15 cellular contexts compared by ENCODE assay signal in genomic region chr13:41354416-41354815, GRCh38. TPM values are rescaled to one million over a fixed set of nuclear protein-coding genes. Genes with fewer than 3 reads are reported as not detected.
DNase-seq lines count a peak whose midpoint lies in the region; ATAC-seq and TF ChIP-seq lines count a peak whose summit lies in the region.
"Had no signal": no experiment of that assay in that cellular context is flagged by ENCODE, and none has a peak within 500 bp of the region (broad histone marks: within the 10 kb centered on the region; RNA-seq: fewer than 3 reads in every experiment).

No MANE protein-coding gene starts in this region.

- H3K36me3 Mint-ChIP-seq in activated CD4-positive, alpha-beta T cell treated with anti-CD3 and anti-CD28 coated beads for 36 hours (ENCODE audit: low read depth): peaks cover 42% of the 10 kb centered on the region
- peaks cover 3% of the 10 kb centered on the region for H3K36me3 Mint-ChIP-seq in natural killer cell
- H3K36me3 Mint-ChIP-seq in natural killer cell treated with Interleukin-12 subunit alpha and Interleukin-12 subunit beta and Interleukin-15 and Interleukin-18, amount 100 ng/mL, for 72 hours: peaks cover 5% of the 10 kb centered on the region
- H3K36me3 Mint-ChIP-seq in WTC11: peaks cover 28% of the 10 kb centered on the region

- H3K27ac Mint-ChIP-seq in activated CD4-positive, alpha-beta T cell treated with anti-CD3 and anti-CD28 coated beads for 36 hours: peak overlapping the region; percentile 26
- H3K27ac Mint-ChIP-seq in natural killer cell (peak overlapping the region; percentile 35 to 55), WTC11 (no peak overlapping the region)
- no peak overlapping the region for H3K27ac Mint-ChIP-seq in natural killer cell treated with Interleukin-12 subunit alpha and Interleukin-12 subunit beta and Interleukin-15 and Interleukin-18, amount 100 ng/mL, for 72 hours

- H3K27me3 Mint-ChIP-seq in activated CD4-positive, alpha-beta T cell treated with anti-CD3 and anti-CD28 coated beads for 36 hours: no peaks in the 10 kb centered on the region
- H3K27me3 Mint-ChIP-seq in natural killer cell (ENCODE audit: low read depth in 2 of 2): no peaks in the 10 kb centered on the region
- H3K27me3 Mint-ChIP-seq in natural killer cell treated with Interleukin-12 subunit alpha and Interleukin-12 subunit beta and Interleukin-15 and Interleukin-18, amount 100 ng/mL, for 72 hours: no peaks in the 10 kb centered on the region
- H3K27me3 Mint-ChIP-seq in WTC11 (ENCODE audit: low read depth): no peaks in the 10 kb centered on the region

- TF ChIP-seq CTCF in natural killer cell (IDR thresholded peaks at IDR 0.05) (no peak), fibroblast of mammary gland (conservative IDR thresholded peaks at IDR 0.05; ENCODE audit: control insufficient read depth, insufficient read depth, low read depth, low read length) (no peak), WTC11 (IDR thresholded peaks at IDR 0.05) (no peak)

- no peak for ATAC-seq in activated CD4-positive, alpha-beta T cell treated with anti-CD3 and anti-CD28 coated beads for 36 hours
- ATAC-seq in natural killer cell (no peak), GM21447 (IDR thresholded peaks at IDR 0.05; ENCODE audit: unreplicated experiment) (no peak), HG02852 (IDR thresholded peaks at IDR 0.05; ENCODE audit: unreplicated experiment) (no peak), WTC11 (no peak)
- ATAC-seq in natural killer cell treated with Interleukin-12 subunit alpha and Interleukin-12 subunit beta and Interleukin-15 and Interleukin-18, amount 100 ng/mL, for 72 hours: no peak
- ATAC-seq: HCT116 had no signal

- H3K4me3 Mint-ChIP-seq in activated CD4-positive, alpha-beta T cell treated with anti-CD3 and anti-CD28 coated beads for 36 hours: no peak overlapping the region
- H3K4me3 Mint-ChIP-seq in natural killer cell (no peak overlapping the region), WTC11 (no peak overlapping the region)
- no peak overlapping the region for H3K4me3 Mint-ChIP-seq in natural killer cell treated with Interleukin-12 subunit alpha and Interleukin-12 subunit beta and Interleukin-15 and Interleukin-18, amount 100 ng/mL, for 72 hours

- H3K4me1 Mint-ChIP-seq in activated CD4-positive, alpha-beta T cell treated with anti-CD3 and anti-CD28 coated beads for 36 hours: peaks cover 58% of the 10 kb centered on the region
- H3K4me1 Mint-ChIP-seq in natural killer cell (peaks cover 28 to 30% of the 10 kb centered on the region in 2 donors), WTC11 (no peaks in the 10 kb centered on the region; the same call in 1 of the 2 replicates)
- H3K4me1 Mint-ChIP-seq in natural killer cell treated with Interleukin-12 subunit alpha and Interleukin-12 subunit beta and Interleukin-15 and Interleukin-18, amount 100 ng/mL, for 72 hours (ENCODE audit: low read depth in 2 of 2): peaks cover 22 to 28% of the 10 kb centered on the region in 2 donors

- no peak for DNase-seq in activated CD4-positive, alpha-beta T cell treated with anti-CD3 and anti-CD28 coated beads for 36 hours
- no peak for DNase-seq in activated CD4-positive, alpha-beta T cell treated with anti-CD3 and anti-CD28 coated beads for 1 hour
- DNase-seq in natural killer cell (no peak), fibroblast of mammary gland (ENCODE audit: low read depth) (peak; percentile 32), WTC11 (ENCODE audit: low spot score) (no peak)
- DNase-seq in natural killer cell treated with Interleukin-12 subunit alpha and Interleukin-12 subunit beta and Interleukin-15 and Interleukin-18, amount 100 ng/mL, for 72 hours (ENCODE audit: low spot score): no peak
- DNase-seq: DND-41, GDM1, NCI-H1436 treated with DMSO at 0.1 percent for 48 hours, NCI-H2081 treated with DMSO at 0.1 percent for 48 hours, NCI-H524, OCI-M1 had no signal

- H3K4me3 ChIP-seq in fibroblast of mammary gland (ENCODE audit: control insufficient read depth, low read depth, low read length): no peak overlapping the region

- no peaks in the 10 kb centered on the region for H3K9me3 Mint-ChIP-seq in activated CD4-positive, alpha-beta T cell treated with anti-CD3 and anti-CD28 coated beads for 36 hours (ENCODE audit: low read depth)
- no peaks in the 10 kb centered on the region for H3K9me3 Mint-ChIP-seq in natural killer cell
- H3K9me3 Mint-ChIP-seq in natural killer cell treated with Interleukin-12 subunit alpha and Interleukin-12 subunit beta and Interleukin-15 and Interleukin-18, amount 100 ng/mL, for 72 hours: no peaks in the 10 kb centered on the region
- H3K9me3 Mint-ChIP-seq in WTC11: no peaks in the 10 kb centered on the region

- intact Hi-C loops in activated CD4-positive, alpha-beta T cell treated with anti-CD3 and anti-CD28 coated beads for 36 hours (cut with DNase I, micrococcal nuclease): loop anchor here in 1 of 2 experiments (5.0 to 10.0 kb wide), 3 partner anchors 292 to 760 kb away; partner anchors contain the start of genes DGKH and WBP4
- intact Hi-C loops in natural killer cell (cut with micrococcal nuclease): no loop called here

- POLR2A ChIA-PET in activated CD4-positive, alpha-beta T cell treated with anti-CD3 and anti-CD28 coated beads for 36 hours (lab: Charles Lee): no interaction called here
- POLR2A ChIA-PET in WTC11 (lab: Charles Lee): no interaction called here

- CTCF ChIA-PET in activated CD4-positive, alpha-beta T cell treated with anti-CD3 and anti-CD28 coated beads for 36 hours (lab: Charles Lee): interaction anchor here (0.8 to 1.2 kb wide), 4 partner anchors 14 to 302 kb away, joined by 3 to 5 read pairs (median 4); no protein-coding TSS in a partner anchor
- CTCF ChIA-PET in WTC11 (lab: Charles Lee): no interaction called here

TF ChIP-seq in WTC11, 78 proteins besides CTCF, POLR2A, EP300 and RAD21:
- TF ChIP-seq ZNF416 (CRISPR knock-in tag; IDR thresholded peaks at IDR 0.05) (no peak), ZNF396 (CRISPR knock-in tag; IDR thresholded peaks at IDR 0.05; ENCODE audit: borderline replicate concordance) (no peak), CBFB (CRISPR knock-in tag; IDR thresholded peaks at IDR 0.05; ENCODE audit: low read depth) (no peak), E2F5 (CRISPR knock-in tag; IDR thresholded peaks at IDR 0.05) (no peak)
- TF ChIP-seq, protein P1, sequence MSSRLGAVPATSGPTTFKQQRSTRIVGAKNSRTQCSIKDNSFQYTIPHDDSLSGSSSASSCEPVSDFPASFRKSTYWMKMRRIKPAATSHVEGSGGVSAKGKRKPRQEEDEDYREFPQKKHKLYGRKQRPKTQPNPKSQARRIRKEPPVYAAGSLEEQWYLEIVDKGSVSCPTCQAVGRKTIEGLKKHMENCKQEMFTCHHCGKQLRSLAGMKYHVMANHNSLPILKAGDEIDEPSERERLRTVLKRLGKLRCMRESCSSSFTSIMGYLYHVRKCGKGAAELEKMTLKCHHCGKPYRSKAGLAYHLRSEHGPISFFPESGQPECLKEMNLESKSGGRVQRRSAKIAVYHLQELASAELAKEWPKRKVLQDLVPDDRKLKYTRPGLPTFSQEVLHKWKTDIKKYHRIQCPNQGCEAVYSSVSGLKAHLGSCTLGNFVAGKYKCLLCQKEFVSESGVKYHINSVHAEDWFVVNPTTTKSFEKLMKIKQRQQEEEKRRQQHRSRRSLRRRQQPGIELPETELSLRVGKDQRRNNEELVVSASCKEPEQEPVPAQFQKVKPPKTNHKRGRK (CRISPR knock-in tag; IDR thresholded peaks at IDR 0.05; ENCODE audit: borderline replicate concordance): no peak

RNA-seq across cellular contexts. Expression of gene NAA16, which starts 43.3 kb away (rescaled TPM):
- total RNA-seq in activated CD4-positive, alpha-beta T cell treated with anti-CD3 and anti-CD28 coated beads for 36 hours: 10 to 100 TPM; 24.0 to 29.8 TPM
- total RNA-seq in natural killer cell (10 to 100 TPM; 49.4 to 55.3 (median 53.1) TPM), WTC11 (2021) (30.5 to 32.5 TPM (median 32.4 TPM) in 3 replicates)
- 10 to 100 TPM; 16.4 to 38.9 TPM for total RNA-seq in natural killer cell treated with Interleukin-12 subunit alpha and Interleukin-12 subunit beta and Interleukin-15 and Interleukin-18, amount 100 ng/mL, for 72 hours

Comparison
In these comparisons a context has a peak if more than half of its experiments do, and no peak if none do; other contexts are left out.
1. H3K27ac Mint-ChIP-seq: peak in activated CD4-positive, alpha-beta T cell treated with anti-CD3 and anti-CD28 coated beads for 36 hours (single experiment) and natural killer cell (2 of 2); none in natural killer cell treated with Interleukin-12 subunit alpha and Interleukin-12 subunit beta and Interleukin-15 and Interleukin-18, amount 100 ng/mL, for 72 hours (0 of 2) and WTC11 (single experiment).